Comparison of ENCODE assay signal across 22 cellular contexts in the genomic region with DNA sequence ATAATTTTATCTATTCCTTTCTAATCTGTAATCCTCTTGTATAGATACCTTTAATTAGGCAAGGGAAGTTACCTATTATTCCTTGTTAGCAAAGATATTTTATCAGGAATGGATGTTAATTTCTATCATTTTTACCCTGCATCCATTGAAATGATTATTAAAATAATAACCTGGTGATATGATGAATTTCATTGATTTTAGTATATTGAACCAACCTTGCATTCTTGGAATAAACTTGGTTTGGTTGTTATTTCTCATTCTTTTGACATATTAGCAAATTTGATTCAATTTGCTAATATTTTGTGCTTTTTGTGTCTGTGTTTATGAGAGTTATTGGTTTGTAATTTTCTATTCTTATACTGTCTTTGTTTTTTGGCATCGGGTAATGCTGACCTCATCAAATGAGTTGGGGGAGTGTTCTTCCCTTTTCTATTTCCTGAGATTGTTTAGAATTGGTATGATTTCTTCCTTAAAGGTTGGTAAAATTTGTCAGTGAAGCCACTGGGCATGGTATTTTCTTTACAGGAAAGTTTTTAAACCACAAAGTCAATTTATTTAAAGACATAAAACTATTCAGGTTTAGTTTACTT.
DNase-seq lines count a peak whose midpoint lies in the region; ATAC-seq, FAIRE-seq and TF ChIP-seq lines count a peak whose summit lies in the region.
"Had no signal": no experiment of that assay in that cellular context is flagged by ENCODE, and none has a peak within 500 bp of the region (broad histone marks: within the 10 kb centered on the region; RNA-seq: fewer than 3 reads in every experiment).

No MANE protein-coding gene starts in this region.

- WGBS in A549 (ENCODE audit: missing lambda C conversion rate): 94% methylated on average over 1 of the region's 1 CpG
- WGBS in IMR-90 (ENCODE audit: extremely low coverage in 2 of 2, insufficient read length in 1 of 2), 2 experiments: no CpG with 5 or more reads among the region's 1 CpG
- 95 to 100% methylated on average over 1 of the region's 1 CpG for WGBS in endodermal cell (ENCODE audit: insufficient coverage in 1 of 2, insufficient read length in 1 of 2), 2 experiments

- H3K4me3 ChIP-seq in A549 (no peak overlapping the region), IMR-90 (ENCODE audit: insufficient read depth, low read depth, low read length) (no peak overlapping the region), endodermal cell (ENCODE audit: low read length) (peak overlapping the region; percentile 6), HAP-1 (no peak overlapping the region)
- H3K4me3 ChIP-seq: BLaER1 had no signal

- no peak overlapping the region for H4K91ac ChIP-seq in IMR-90 (ENCODE audit: insufficient read depth, low read depth, low read length)

- no peak overlapping the region for H3K56ac ChIP-seq in IMR-90 (ENCODE audit: extremely low read depth, insufficient read depth, low read length)

- H3K9ac ChIP-seq in IMR-90 (ENCODE audit: low read depth, low read length): no peak overlapping the region
- no peak overlapping the region for H3K9ac ChIP-seq in endodermal cell (ENCODE audit: extremely low read depth, low read length, poor library complexity, severe bottlenecking)
- H3K9ac ChIP-seq: BLaER1 had no signal

- H3K4me2 ChIP-seq in A549 (no peak overlapping the region), IMR-90 (ENCODE audit: low read depth, low read length) (no peak overlapping the region)
- H3K4me2 ChIP-seq: BLaER1 had no signal

- H3K23ac ChIP-seq in IMR-90 (ENCODE audit: low read depth, low read length): no peak overlapping the region

- no peak overlapping the region for H2BK20ac ChIP-seq in IMR-90 (ENCODE audit: low read depth, low read length)

- H3K27me3 ChIP-seq in IMR-90 (ENCODE audit: control insufficient read depth, insufficient read depth, low read length) (no peaks in the 10 kb centered on the region), endodermal cell (ENCODE audit: control insufficient read depth, insufficient read depth, low read length, poor library complexity, severe bottlenecking) (no peaks in the 10 kb centered on the region), HAP-1 (ENCODE audit: low read depth) (no peaks in the 10 kb centered on the region)
- H3K27me3 ChIP-seq: BLaER1 had no signal

- H3K27me3 Mint-ChIP-seq in endodermal cell (ENCODE audit: insufficient read depth): no peaks in the 10 kb centered on the region
- H3K27me3 Mint-ChIP-seq: B cell; CD4-positive, alpha-beta T cell had no signal

- H3K9me3 ChIP-seq in A549 (peaks cover 27% of the 10 kb centered on the region), IMR-90 (ENCODE audit: control insufficient read depth, insufficient read depth, low read length) (no peaks in the 10 kb centered on the region), endodermal cell (ENCODE audit: control insufficient read depth, low read length) (peaks cover 53% of the 10 kb centered on the region), HAP-1 (no peaks in the 10 kb centered on the region)

- no peak overlapping the region for H3K4me3 Mint-ChIP-seq in endodermal cell
- H3K4me3 Mint-ChIP-seq: B cell; CD14-positive monocyte; CD4-positive, alpha-beta T cell; CD8-positive, alpha-beta memory T cell had no signal

- H2AK5ac ChIP-seq in IMR-90 (ENCODE audit: low read depth, low read length): no peak overlapping the region

- no peaks in the 10 kb centered on the region for H3K4me1 Mint-ChIP-seq in endodermal cell
- H3K4me1 Mint-ChIP-seq: B cell, CD14-positive monocyte had no signal

- H3K4me1 ChIP-seq in A549 (no peaks in the 10 kb centered on the region), IMR-90 (ENCODE audit: control insufficient read depth, insufficient read depth, low read length) (no peaks in the 10 kb centered on the region), endodermal cell (ENCODE audit: control insufficient read depth, insufficient read depth, low read length) (no peaks in the 10 kb centered on the region), HAP-1 (no peaks in the 10 kb centered on the region)
- H3K4me1 ChIP-seq: BLaER1 had no signal

- CTCF ChIA-PET in A549 (lab: Yijun Ruan, JAX) (no interaction called here), IMR-90 (lab: Yijun Ruan, JAX) (interaction anchor here (1.0 kb wide), 1 partner anchor 22 kb away, joined by 3 read pairs; no protein-coding TSS in a partner anchor)

- BruUV-seq in IMR-90 (replicated peaks; lab: Mats Ljungman, UMichigan): no TSS peak

- H3K4ac ChIP-seq in IMR-90 (ENCODE audit: low read depth, low read length): no peak overlapping the region

- H2AFZ ChIP-seq in IMR-90 (replicated peaks; ENCODE audit: low read length, poor library complexity): no peak overlapping the region

- no peak for TF ChIP-seq POLR2A in A549 (IDR thresholded peaks at IDR 0.05; ENCODE audit: low read length)
- TF ChIP-seq POLR2A in IMR-90 (IDR thresholded peaks at IDR 0.05; ENCODE audit: low read depth, low read length): no peak

- H3K18ac ChIP-seq in IMR-90 (ENCODE audit: low read depth, low read length): no peak overlapping the region

- no peaks in the 10 kb centered on the region for H3K9me1 ChIP-seq in IMR-90 (ENCODE audit: insufficient read depth, low read length)

- no peak overlapping the region for H4K8ac ChIP-seq in IMR-90 (ENCODE audit: low read depth in 2 of 2, low read length in 2 of 2)

- TF ChIP-seq EP300 in A549 (IDR thresholded peaks at IDR 0.05): no peak

- no peaks in the 10 kb centered on the region for H4K20me1 ChIP-seq in IMR-90 (ENCODE audit: insufficient read depth, low read length)
- H4K20me1 ChIP-seq: BLaER1 had no signal

- no peak for TF ChIP-seq CTCF in A549 (IDR thresholded peaks at IDR 0.05)
- TF ChIP-seq CTCF in IMR-90 (conservative IDR thresholded peaks at IDR 0.05; ENCODE audit: low read depth, low read length): no peak
- no peak for TF ChIP-seq CTCF in endodermal cell (conservative IDR thresholded peaks at IDR 0.05)

- H3K9me3 Mint-ChIP-seq in endodermal cell: peaks cover 40% of the 10 kb centered on the region

- H2BK120ac ChIP-seq in IMR-90 (ENCODE audit: low read depth, low read length): no peak overlapping the region

- POLR2A ChIA-PET in A549 (lab: Yijun Ruan, JAX) (no interaction called here), IMR-90 (lab: Charles Lee; ENCODE audit: unreplicated experiment) (no interaction called here)

- H3K79me1 ChIP-seq in IMR-90 (ENCODE audit: low read depth in 1 of 2, low read length in 2 of 2): no peaks in the 10 kb centered on the region

- dilution Hi-C loops in IMR-90 (cut with HindIII; ENCODE audit: low sequenced_read_pairs, unreplicated experiment): no loop called here

- H3K27ac Mint-ChIP-seq in endodermal cell: no peak overlapping the region
- H3K27ac Mint-ChIP-seq: B cell; CD14-positive monocyte; CD4-positive, alpha-beta T cell; CD8-positive, alpha-beta memory T cell had no signal

- no peak overlapping the region for H3K14ac ChIP-seq in IMR-90 (replicated peaks; ENCODE audit: low read depth, low read length)

- TF ChIP-seq RAD21 in A549 (conservative IDR thresholded peaks at IDR 0.05 in 1 of 2, IDR thresholded peaks at IDR 0.05 in 1 of 2) (no peak), IMR-90 (IDR thresholded peaks at IDR 0.05; ENCODE audit: low read length) (no peak)

- H2BK5ac ChIP-seq in IMR-90 (ENCODE audit: low read depth, low read length, poor library complexity, severe bottlenecking): no peak overlapping the region

- ATAC-seq in A549 (no peak), IMR-90 (ENCODE audit: low read depth) (no peak)
- ATAC-seq: HCT116 had no signal

- H2AK9ac ChIP-seq in IMR-90 (replicated peaks; ENCODE audit: low read depth, low read length, poor library complexity): no peak overlapping the region

- in situ Hi-C loops in IMR-90 (cut with MboI; ENCODE audit: low sequenced_read_pairs) (no loop called here), HAP-1 (cut with MboI; ENCODE audit: low sequenced_read_pairs) (no loop called here)

- peaks cover 42% of the 10 kb centered on the region for H3K36me3 Mint-ChIP-seq in endodermal cell (ENCODE audit: low read depth)

- H4K5ac ChIP-seq in IMR-90 (ENCODE audit: low read depth, low read length): no peak overlapping the region

- no peaks in the 10 kb centered on the region for H3K36me3 ChIP-seq in IMR-90 (ENCODE audit: control insufficient read depth, insufficient read depth, low read length)
- peaks cover 12% of the 10 kb centered on the region for H3K36me3 ChIP-seq in endodermal cell (ENCODE audit: control insufficient read depth, insufficient read depth, low read length)
- 0 out of 2 replicates have a peak, but pooled peaks cover 3% of the 10 kb centered on the region for H3K36me3 ChIP-seq in HAP-1 (replicated peaks)

- no peak for DNase-seq in A549 (ENCODE audit: low read depth in 1 of 2, low spot score in 1 of 2)
- no peak for DNase-seq in IMR-90
- DNase-seq in endodermal cell: no peak
- DNase-seq in Ammon's horn (ENCODE audit: low spot score): no peak
- no peak for DNase-seq in C1 segment of cervical spinal cord (lab: John Stamatoyannopoulos, UW)
- no peak for DNase-seq in HAP-1 (ENCODE audit: low spot score in 2 of 2)
- DNase-seq: 8988T; CD4-positive, alpha-beta T cell; CD8-positive, alpha-beta memory T cell; DMS 273 treated with DMSO at 0.1 percent for 48 hours; DMS53; DMS79 treated with DMSO at 0.1 percent for 48 hours; GF-D8; H7 had no signal

- H3K27ac ChIP-seq in A549: no peak overlapping the region
- no peak overlapping the region for H3K27ac ChIP-seq in IMR-90 (ENCODE audit: insufficient read depth, low read length)
- H3K27ac ChIP-seq in endodermal cell (ENCODE audit: low read depth, low read length): no peak overlapping the region
- H3K27ac ChIP-seq: BLaER1 had no signal

- intact Hi-C loops in IMR-90 (cut with micrococcal nuclease): no loop called here

- FAIRE-seq in A549 (lab: Jason Lieb, UNC): no peak
- FAIRE-seq: D721Med, GM12891, GM18507, H1 had no signal

- H2BK15ac ChIP-seq in IMR-90 (ENCODE audit: low read depth, low read length): no peak overlapping the region

TF ChIP-seq in A549, 52 proteins besides CTCF, POLR2A, EP300 and RAD21:
- no peak for TF ChIP-seq JUN (IDR thresholded peaks at IDR 0.05)
- peak; percentile 67 for TF ChIP-seq MAFK (IDR thresholded peaks at IDR 0.05; ENCODE audit: partially characterized antibody)

TF ChIP-seq in IMR-90, 13 proteins besides CTCF, POLR2A, EP300 and RAD21:
- TF ChIP-seq CEBPB (IDR thresholded peaks at IDR 0.05; ENCODE audit: low read depth, low read length): no peak
- peak; percentile 67; the same call in 1 of the 2 replicates for TF ChIP-seq MAFK (IDR thresholded peaks at IDR 0.05; ENCODE audit: low read depth, low read length)
